37 cellular contexts compared by ENCODE assay signal in genomic region chr2:180101846-180102245, GRCh38.
"Had no signal": no experiment of that assay in that cellular context is flagged by ENCODE, and none has a peak within 500 bp of the region (broad histone marks: within the 10 kb centered on the region; RNA-seq: fewer than 3 reads in every experiment).

No MANE protein-coding gene starts in this region.

- H3K9me3 ChIP-seq: ascending aorta, body of pancreas, breast epithelium, Peyer's patch, SJSA1 had no signal

- H3K4me1 ChIP-seq: ascending aorta, body of pancreas, breast epithelium, Peyer's patch, SJSA1 had no signal

- H3K27me3 Mint-ChIP-seq: activated CD4-positive, alpha-beta memory T cell treated with anti-CD3 and anti-CD28 coated beads, Interleukin-2, amount 10 ng/mL, durations not matched to agents 7 days and 5 days; activated CD8-positive, alpha-beta memory T cell treated with anti-CD3 and anti-CD28 coated beads, Interleukin-2, amount 10 ng/mL, durations not matched to agents 7 days and 5 days had no signal

- H3K4me3 ChIP-seq: ascending aorta, body of pancreas, breast epithelium, Peyer's patch, SJSA1 had no signal

- H3K27me3 ChIP-seq: ascending aorta, body of pancreas, breast epithelium, Peyer's patch, SJSA1 had no signal

- H3K36me3 Mint-ChIP-seq: activated CD8-positive, alpha-beta memory T cell treated with anti-CD3 and anti-CD28 coated beads, Interleukin-2, amount 10 ng/mL, durations not matched to agents 7 days and 5 days; activated naive CD8-positive, alpha-beta T cell treated with anti-CD3 and anti-CD28 coated beads for 36 hours; T-cell had no signal

- DNase-seq: activated CD4-positive, alpha-beta memory T cell treated with anti-CD3 and anti-CD28 coated beads, Interleukin-2, amount 10 ng/mL, durations not matched to agents 7 days and 5 days; activated CD4-positive, alpha-beta T cell treated with anti-CD3 and anti-CD28 coated beads for 1 hour; activated CD4-positive, alpha-beta T cell treated with anti-CD3 and anti-CD28 coated beads for 48 hours; activated CD4-positive, CD25-positive, alpha-beta regulatory T cell; activated CD8-positive, alpha-beta memory T cell treated with anti-CD3 and anti-CD28 coated beads for 24 hours; activated CD8-positive, alpha-beta memory T cell treated with anti-CD3 and anti-CD28 coated beads, Interleukin-2, amount 10 ng/mL, durations not matched to agents 7 days and 5 days; activated CD8-positive, alpha-beta memory T cell treated with anti-CD3 and anti-CD28 coated beads, Interleukin-2, amount 50 U/mL, for 48 hours; activated effector memory CD4-positive, alpha-beta T cell treated with anti-CD3 and anti-CD28 coated beads, Interleukin-2, amount 50 U/mL, for 16 hours; activated naive CD4-positive, alpha-beta T cell; activated naive CD4-positive, alpha-beta T cell treated with anti-CD3 and anti-CD28 coated beads, Interleukin-2, amount 50 U/mL, for 16 hours; activated naive CD8-positive, alpha-beta T cell treated with anti-CD3 and anti-CD28 coated beads for 36 hours; activated T-cell treated with anti-CD3 and anti-CD28 coated beads, Interleukin-2, amount 50 U/mL, for 72 hours; amygdala; body of pancreas; NCI-H1092 treated with DMSO at 0.1 percent for 48 hours; NCI-H1417; NCI-H146; NCI-H187; NCI-H2029 treated with DMSO at 0.1 percent for 48 hours; NCI-H2107; NCI-H226; NCI-H446 treated with DMSO at 0.1 percent for 48 hours; NCI-H524; NCI-H69; NCI-H82; Peyer's patch; RPMI8226; SHP77 treated with DMSO at 0.1 percent for 48 hours; T-cell; T-helper 2 cell; T-helper 9 cell; WERI-Rb-1 had no signal

- ATAC-seq: activated CD8-positive, alpha-beta memory T cell treated with anti-CD3 and anti-CD28 coated beads, Interleukin-2, amount 10 ng/mL, durations not matched to agents 7 days and 5 days; activated T-cell treated with anti-CD3 and anti-CD28 coated beads, Interleukin-2, amount 50 U/mL, for 72 hours; activated T-helper 17 cell treated with anti-CD3 and anti-CD28 coated beads, Interleukin-2, amount 50 U/mL, for 72 hours; body of pancreas; SK-N-SH treated with all-trans-retinoic acid at 6 μM for 48 hours; T-cell had no signal

- H3K4me3 Mint-ChIP-seq: activated CD4-positive, alpha-beta memory T cell treated with anti-CD3 and anti-CD28 coated beads, Interleukin-2, amount 10 ng/mL, durations not matched to agents 7 days and 5 days; activated CD8-positive, alpha-beta memory T cell treated with anti-CD3 and anti-CD28 coated beads, Interleukin-2, amount 10 ng/mL, durations not matched to agents 7 days and 5 days; activated naive CD8-positive, alpha-beta T cell treated with anti-CD3 and anti-CD28 coated beads for 36 hours; activated T-cell treated with anti-CD3 and anti-CD28 coated beads, Interleukin-2, amount 50 U/mL, for 72 hours; activated T-helper 17 cell treated with anti-CD3 and anti-CD28 coated beads, Interleukin-2, amount 50 U/mL, for 72 hours; T-cell had no signal

- H3K36me3 ChIP-seq: ascending aorta, breast epithelium, Peyer's patch, SJSA1, WERI-Rb-1 had no signal

- H3K27ac ChIP-seq: ascending aorta, body of pancreas, breast epithelium, Peyer's patch, SJSA1, WERI-Rb-1 had no signal

- H3K27ac Mint-ChIP-seq: activated CD4-positive, alpha-beta memory T cell treated with anti-CD3 and anti-CD28 coated beads, Interleukin-2, amount 10 ng/mL, durations not matched to agents 7 days and 5 days; activated CD8-positive, alpha-beta memory T cell treated with anti-CD3 and anti-CD28 coated beads, Interleukin-2, amount 10 ng/mL, durations not matched to agents 7 days and 5 days; activated naive CD8-positive, alpha-beta T cell treated with anti-CD3 and anti-CD28 coated beads for 36 hours; activated T-cell treated with anti-CD3 and anti-CD28 coated beads, Interleukin-2, amount 50 U/mL, for 72 hours; activated T-helper 17 cell treated with anti-CD3 and anti-CD28 coated beads, Interleukin-2, amount 50 U/mL, for 72 hours; T-cell had no signal

- H3K4me1 Mint-ChIP-seq: activated CD4-positive, alpha-beta memory T cell treated with anti-CD3 and anti-CD28 coated beads, Interleukin-2, amount 10 ng/mL, durations not matched to agents 7 days and 5 days; activated CD8-positive, alpha-beta memory T cell treated with anti-CD3 and anti-CD28 coated beads, Interleukin-2, amount 10 ng/mL, durations not matched to agents 7 days and 5 days; activated naive CD8-positive, alpha-beta T cell treated with anti-CD3 and anti-CD28 coated beads for 36 hours; activated T-helper 17 cell treated with anti-CD3 and anti-CD28 coated beads, Interleukin-2, amount 50 U/mL, for 72 hours; T-cell had no signal

- H3K9me3 Mint-ChIP-seq: activated CD4-positive, alpha-beta memory T cell treated with anti-CD3 and anti-CD28 coated beads, Interleukin-2, amount 10 ng/mL, durations not matched to agents 7 days and 5 days; activated naive CD8-positive, alpha-beta T cell treated with anti-CD3 and anti-CD28 coated beads for 36 hours; activated T-cell treated with anti-CD3 and anti-CD28 coated beads, Interleukin-2, amount 50 U/mL, for 72 hours; activated T-helper 17 cell treated with anti-CD3 and anti-CD28 coated beads, Interleukin-2, amount 50 U/mL, for 72 hours; T-cell had no signal
